Comparison of ENCODE assay signal across 23 cellular contexts in the genomic region with DNA sequence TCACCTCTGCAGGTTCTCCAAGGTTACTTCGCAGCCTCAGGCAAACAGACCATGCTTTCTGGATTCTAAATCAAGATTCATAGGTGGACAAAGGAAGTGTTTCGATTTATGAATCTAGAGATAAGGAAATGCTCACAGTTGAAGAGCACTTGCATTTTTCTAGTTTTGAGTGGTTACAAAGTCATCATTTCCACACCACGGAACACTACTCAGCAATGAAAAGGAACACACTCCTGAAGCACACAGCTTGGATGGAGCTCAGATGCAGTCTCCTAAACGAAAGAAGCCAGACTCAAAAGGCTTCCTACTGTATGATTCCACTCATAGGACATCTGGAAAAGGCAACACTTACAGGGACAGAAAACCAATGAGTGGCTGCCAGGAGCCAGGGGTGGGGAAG. TPM values are rescaled to one million over a fixed set of nuclear protein-coding genes. Genes with fewer than 3 reads are reported as not detected.
A peak's percentile ranks its signal among the peaks of the same experiment; 100 is the strongest.
DNase-seq lines count a peak whose midpoint lies in the region; ATAC-seq and TF ChIP-seq lines count a peak whose summit lies in the region.
"Had no signal": no experiment of that assay in that cellular context is flagged by ENCODE, and none has a peak within 500 bp of the region (broad histone marks: within the 10 kb centered on the region; RNA-seq: fewer than 3 reads in every experiment).

No MANE protein-coding gene starts in this region.

- DNase-seq in fibroblast of the aortic adventitia (ENCODE audit: low read depth) (peak; percentile 19), T-cell (no peak)
- no peak for DNase-seq in stimulated activated naive B cell treated with anti-CD40 and anti-IgM and Interleukin-4, amounts not matched to agents 10 μg/mL and 1 μg/mL and 100 μg/mL, for 72 hours
- no peak for DNase-seq in activated CD4-positive, CD25-positive, alpha-beta regulatory T cell (lab: John Stamatoyannopoulos, UW)
- DNase-seq: Caco-2; CD4-positive, alpha-beta T cell; DND-41; GOT3; HCEC 1CT; MG63; NCI-H1048; NCI-H1417 treated with DMSO at 0.1 percent for 48 hours; NCI-H187 treated with DMSO at 0.1 percent for 48 hours; NCI-H226; NCI-H510A treated with DMSO at 0.1 percent for 48 hours; NCI-H748 treated with DMSO at 0.1 percent for 48 hours; NK-92 treated with Interleukin-12 subunit alpha and Interleukin-12 subunit beta, amount 100 ng/mL, for 24 hours; SJCRH30 had no signal

- CTCF ChIA-PET in HEK293 (lab: Yijun Ruan, JAX) (interaction anchor here (0.7 kb wide), 2 partner anchors 11 to 84 kb away, joined by 3 read pairs; no protein-coding TSS in a partner anchor), T-cell (lab: Charles Lee) (no interaction called here)

- peaks cover 5% of the 10 kb centered on the region; the same call in 1 of the 2 replicates for H3K4me1 ChIP-seq in HEK293 (ENCODE audit: control insufficient read depth, insufficient read depth, low read length)

- no peaks in the 10 kb centered on the region for H3K36me3 Mint-ChIP-seq in stimulated activated naive B cell treated with anti-CD40 and anti-IgM and Interleukin-4, amounts not matched to agents 10 μg/mL and 1 μg/mL and 100 μg/mL, for 72 hours
- no peaks in the 10 kb centered on the region for H3K36me3 Mint-ChIP-seq in T-cell

- no peak for ATAC-seq in stimulated activated naive B cell treated with anti-CD40 and anti-IgM and Interleukin-4, amounts not matched to agents 10 μg/mL and 1 μg/mL and 100 μg/mL, for 72 hours (replicated peaks)
- ATAC-seq in GM21717 (IDR thresholded peaks at IDR 0.05; ENCODE audit: unreplicated experiment) = no peak
- no peak for ATAC-seq in T-cell (replicated peaks in 1 of 4)
- no peak for ATAC-seq in HG03025 (IDR thresholded peaks at IDR 0.05; ENCODE audit: low FRiP score, unreplicated experiment)

- TF ChIP-seq CTCF in HEK293 (tag by site-specific recombination; IDR thresholded peaks at IDR 0.05) (no peak), VCaP (conservative IDR thresholded peaks at IDR 0.05) (no peak), fibroblast of the aortic adventitia (IDR thresholded peaks at IDR 0.05; ENCODE audit: insufficient read depth, low read length) (no peak)

- no peak overlapping the region for H3K4me3 ChIP-seq in HEK293 (ENCODE audit: low read depth, low read length)
- H3K4me3 ChIP-seq in fibroblast of the aortic adventitia (ENCODE audit: low read depth, low read length) = no peak overlapping the region
- H3K4me3 ChIP-seq: BLaER1, MG63, SJCRH30 had no signal

- POLR2A ChIA-PET in HEK293 (lab: Yijun Ruan, JAX) (no interaction called here), T-cell (lab: Charles Lee) (no interaction called here)

- peaks cover 0 to 3% of the 10 kb centered on the region in 2 donors for H3K27me3 Mint-ChIP-seq in stimulated activated naive B cell treated with anti-CD40 and anti-IgM and Interleukin-4, amounts not matched to agents 10 μg/mL and 1 μg/mL and 100 μg/mL, for 72 hours
- no peaks in the 10 kb centered on the region for H3K27me3 Mint-ChIP-seq in T-cell
- H3K27me3 Mint-ChIP-seq: CD4-positive, alpha-beta T cell had no signal

- H3K4me1 Mint-ChIP-seq in stimulated activated naive B cell treated with anti-CD40 and anti-IgM and Interleukin-4, amounts not matched to agents 10 μg/mL and 1 μg/mL and 100 μg/mL, for 72 hours = no peaks in the 10 kb centered on the region
- H3K4me1 Mint-ChIP-seq in T-cell = no peaks in the 10 kb centered on the region

- peak overlapping the region; percentile 5 for H3K27ac Mint-ChIP-seq in stimulated activated naive B cell treated with anti-CD40 and anti-IgM and Interleukin-4, amounts not matched to agents 10 μg/mL and 1 μg/mL and 100 μg/mL, for 72 hours
- H3K27ac Mint-ChIP-seq in T-cell = no peak overlapping the region
- H3K27ac Mint-ChIP-seq: CD4-positive, alpha-beta T cell had no signal

- H3K27ac ChIP-seq in HEK293 (ENCODE audit: extremely low read depth, low read depth, low read length) (no peak overlapping the region), VCaP (peak overlapping the region; percentile 38; the same call in 1 of the 2 replicates)
- H3K27ac ChIP-seq: BLaER1, SJCRH30 had no signal

- no peaks in the 10 kb centered on the region for H3K9me3 Mint-ChIP-seq in stimulated activated naive B cell treated with anti-CD40 and anti-IgM and Interleukin-4, amounts not matched to agents 10 μg/mL and 1 μg/mL and 100 μg/mL, for 72 hours
- no peaks in the 10 kb centered on the region for H3K9me3 Mint-ChIP-seq in T-cell
- H3K9me3 Mint-ChIP-seq: CD4-positive, alpha-beta T cell had no signal

- no peaks in the 10 kb centered on the region for H3K9me3 ChIP-seq in HEK293 (ENCODE audit: control insufficient read depth, insufficient read depth, low read depth, low read length)
- H3K9me3 ChIP-seq: BLaER1, Caco-2, MG63, SJCRH30 had no signal

- no peaks in the 10 kb centered on the region for H3K36me3 ChIP-seq in HEK293 (ENCODE audit: control insufficient read depth in 2 of 2, insufficient read depth in 1 of 2, low read length in 2 of 2)
- H3K36me3 ChIP-seq: BLaER1, MG63, SJCRH30 had no signal

- no peak overlapping the region for H3K4me3 Mint-ChIP-seq in stimulated activated naive B cell treated with anti-CD40 and anti-IgM and Interleukin-4, amounts not matched to agents 10 μg/mL and 1 μg/mL and 100 μg/mL, for 72 hours
- no peak overlapping the region for H3K4me3 Mint-ChIP-seq in T-cell
- H3K4me3 Mint-ChIP-seq: CD4-positive, alpha-beta T cell had no signal

TF ChIP-seq in HEK293, 187 proteins besides CTCF, POLR2A, EP300 and RAD21:
- TF ChIP-seq FEZF1 (tag by site-specific recombination; IDR thresholded peaks at IDR 0.05) (no peak), ZNF146 (tag by site-specific recombination; IDR thresholded peaks at IDR 0.05) (0 out of 2 replicates have a peak, but pooled peaks have one; percentile 26)

RNA-seq across cellular contexts. Expression of a gene that starts 31.7 kb away (rescaled TPM):
- 4.6 and 13.0 TPM in 2 replicates for total RNA-seq in fibroblast of the aortic adventitia (ENCODE audit: low replicate concordance)
- 1 to 10 TPM in 1 of 5 donors, under 1 TPM in 2, not detected in 2; 0.82 to 1.2 (median 0.99) TPM for total RNA-seq in T-cell
- total RNA-seq: CD4-positive, alpha-beta T cell had no signal
